In the genomic region with DNA sequence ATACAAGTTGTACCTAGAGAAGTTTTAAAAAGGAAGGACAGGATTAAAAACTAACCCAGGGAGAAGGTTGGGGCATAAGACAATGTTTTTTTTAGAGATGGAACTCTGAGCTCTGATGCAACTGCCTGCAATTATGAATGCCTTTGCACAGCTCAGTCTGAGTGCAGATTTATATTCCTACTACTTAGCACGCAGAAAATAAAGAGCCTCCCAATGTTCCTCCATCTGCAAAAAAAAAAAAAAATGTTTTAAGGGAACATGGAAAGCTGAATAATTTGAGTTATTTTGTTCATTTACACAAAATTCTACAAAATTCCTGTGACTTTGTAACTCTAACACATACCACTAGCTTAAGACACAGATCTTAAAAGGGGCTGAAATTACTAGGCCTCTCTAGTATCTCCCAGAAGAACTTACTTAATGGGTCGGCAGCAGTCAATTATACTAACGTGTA, we compare ENCODE assay signal across 9 cellular contexts. TPM values are rescaled to one million over a fixed set of nuclear protein-coding genes. Genes with fewer than 3 reads are reported as not detected.
DNase-seq lines count a peak whose midpoint lies in the region; ATAC-seq and TF ChIP-seq lines count a peak whose summit lies in the region.
"Had no signal": no experiment of that assay in that cellular context is flagged by ENCODE, and none has a peak within 500 bp of the region (broad histone marks: within the 10 kb centered on the region; RNA-seq: fewer than 3 reads in every experiment).

No MANE protein-coding gene starts in this region.

- H3K27ac Mint-ChIP-seq in CD8-positive, alpha-beta memory T cell = peak overlapping the region in 4 of 8 donors; percentile 6 to 74 (median 40)
- H3K27ac Mint-ChIP-seq in stimulated activated effector memory CD8-positive, alpha-beta T cell treated with anti-CD3 and anti-CD28 coated beads, Interleukin-12 subunit alpha, Interleukin-12 subunit beta, amount 100 ng/mL, for 72 hours = no peak overlapping the region

- H3K36me3 ChIP-seq in CD8-positive, alpha-beta memory T cell (ENCODE audit: insufficient read depth, low read length) = no peaks in the 10 kb centered on the region
- H3K36me3 ChIP-seq in rectal smooth muscle tissue (ENCODE audit: control insufficient read depth, insufficient read depth, low read length) = no peaks in the 10 kb centered on the region

- TF ChIP-seq POLR2A in erythroblast (IDR thresholded peaks at IDR 0.05; ENCODE audit: low read length) = no peak

- POLR2A ChIA-PET in CD8-positive, alpha-beta memory T cell (lab: Charles Lee) = interaction anchor here (0.5 to 0.9 kb wide), 3 partner anchors 17 to 1257 kb away, joined by 3 to 5 read pairs (median 3); no protein-coding TSS in a partner anchor

- peaks cover 22 to 42% (median 38%) of the 10 kb centered on the region in 3 donors for H3K4me1 Mint-ChIP-seq in CD8-positive, alpha-beta memory T cell
- peaks cover 36% of the 10 kb centered on the region for H3K4me1 Mint-ChIP-seq in stimulated activated effector memory CD8-positive, alpha-beta T cell treated with anti-CD3 and anti-CD28 coated beads, Interleukin-12 subunit alpha, Interleukin-12 subunit beta, amount 100 ng/mL, for 72 hours

- no peaks in the 10 kb centered on the region for H3K27me3 Mint-ChIP-seq in CD8-positive, alpha-beta memory T cell

- H3K36me3 Mint-ChIP-seq in CD8-positive, alpha-beta memory T cell = peaks cover 0 to 12% (median 7%) of the 10 kb centered on the region in 3 donors
- peaks cover 16% of the 10 kb centered on the region for H3K36me3 Mint-ChIP-seq in stimulated activated effector memory CD8-positive, alpha-beta T cell treated with anti-CD3 and anti-CD28 coated beads, Interleukin-12 subunit alpha, Interleukin-12 subunit beta, amount 100 ng/mL, for 72 hours

- CTCF ChIA-PET in CD8-positive, alpha-beta memory T cell (lab: Charles Lee) = interaction anchor here (0.7 to 1.6 kb wide), 3 partner anchors 10 to 64 kb away, joined by 3 to 8 read pairs (median 4); no protein-coding TSS in a partner anchor

- H3K4me3 ChIP-seq in CD8-positive, alpha-beta memory T cell (ENCODE audit: low read length) = no peak overlapping the region
- H3K4me3 ChIP-seq in rectal smooth muscle tissue (ENCODE audit: low read length) = no peak overlapping the region

- no peaks in the 10 kb centered on the region for H3K4me1 ChIP-seq in CD8-positive, alpha-beta memory T cell (ENCODE audit: insufficient read depth, low read length)
- peaks cover 15% of the 10 kb centered on the region for H3K4me1 ChIP-seq in rectal smooth muscle tissue (ENCODE audit: control insufficient read depth, insufficient read depth, low read length)

- no peak for ATAC-seq in HG03159 (IDR thresholded peaks at IDR 0.05; ENCODE audit: unreplicated experiment)
- no peak for ATAC-seq in stimulated activated effector memory CD8-positive, alpha-beta T cell treated with anti-CD3 and anti-CD28 coated beads, Interleukin-12 subunit alpha, Interleukin-12 subunit beta, amount 100 ng/mL, for 72 hours

- no peak for DNase-seq in CD8-positive, alpha-beta memory T cell
- DNase-seq in NOMO-1 treated with dmso at 0.1 percent for 144 hours (lab: John Stamatoyannopoulos, UW; ENCODE audit: unreplicated experiment) (peak; percentile 8), erythroblast (lab: John Stamatoyannopoulos, UW) (peak; percentile 13 to 79), hypothalamus (lab: John Stamatoyannopoulos, UW) (no peak)
- no peak for DNase-seq in activated CD4-positive, alpha-beta T cell treated with anti-CD3 and anti-CD28 coated beads for 4 hours
- no peak for DNase-seq in stimulated activated effector memory CD8-positive, alpha-beta T cell treated with anti-CD3 and anti-CD28 coated beads, Interleukin-12 subunit alpha, Interleukin-12 subunit beta, amount 100 ng/mL, for 72 hours (ENCODE audit: low spot score in 2 of 2)
- DNase-seq: nucleus accumbens had no signal

- H3K9me3 Mint-ChIP-seq in CD8-positive, alpha-beta memory T cell = no peaks in the 10 kb centered on the region
- H3K9me3 Mint-ChIP-seq in stimulated activated effector memory CD8-positive, alpha-beta T cell treated with anti-CD3 and anti-CD28 coated beads, Interleukin-12 subunit alpha, Interleukin-12 subunit beta, amount 100 ng/mL, for 72 hours = no peaks in the 10 kb centered on the region

- H3K27me3 ChIP-seq in CD8-positive, alpha-beta memory T cell (ENCODE audit: insufficient read depth, low read length, poor library complexity, severe bottlenecking) = no peaks in the 10 kb centered on the region
- no peaks in the 10 kb centered on the region for H3K27me3 ChIP-seq in rectal smooth muscle tissue (ENCODE audit: control insufficient read depth, insufficient read depth, low read length)

- H3K9me3 ChIP-seq in CD8-positive, alpha-beta memory T cell (ENCODE audit: low read length) = no peaks in the 10 kb centered on the region

- no peak overlapping the region for H3K9ac ChIP-seq in rectal smooth muscle tissue (ENCODE audit: low read length)

- peak overlapping the region; percentile 35 for H3K27ac ChIP-seq in CD8-positive, alpha-beta memory T cell (ENCODE audit: low read depth, low read length)
- H3K27ac ChIP-seq in rectal smooth muscle tissue (ENCODE audit: low read depth, low read length) = peak overlapping the region; percentile 74

- H3K4me3 Mint-ChIP-seq in CD8-positive, alpha-beta memory T cell = no peak overlapping the region
- H3K4me3 Mint-ChIP-seq in stimulated activated effector memory CD8-positive, alpha-beta T cell treated with anti-CD3 and anti-CD28 coated beads, Interleukin-12 subunit alpha, Interleukin-12 subunit beta, amount 100 ng/mL, for 72 hours = no peak overlapping the region

RNA-seq across cellular contexts. Expression of a gene that starts 15.7 kb away (rescaled TPM):
- 10 to 100 TPM; 43.9 to 48.2 TPM for total RNA-seq in CD8-positive, alpha-beta memory T cell
- polyA plus RNA-seq in CD8-positive, alpha-beta memory T cell = 27.3 TPM

Comparison
In these comparisons a context has a peak if more than half of its experiments do, and no peak if none do; other contexts are left out.
1. DNase-seq: peak in NOMO-1 treated with dmso at 0.1 percent for 144 hours (single experiment) and erythroblast (2 of 2); none in CD8-positive, alpha-beta memory T cell (0 of 5), activated CD4-positive, alpha-beta T cell treated with anti-CD3 and anti-CD28 coated beads for 4 hours (0 of 2), stimulated activated effector memory CD8-positive, alpha-beta T cell treated with anti-CD3 and anti-CD28 coated beads, Interleukin-12 subunit alpha, Interleukin-12 subunit beta, amount 100 ng/mL, for 72 hours (0 of 2) and hypothalamus (0 of 51).